Comparison of ENCODE assay signal across 10 cellular contexts in the genomic region with DNA sequence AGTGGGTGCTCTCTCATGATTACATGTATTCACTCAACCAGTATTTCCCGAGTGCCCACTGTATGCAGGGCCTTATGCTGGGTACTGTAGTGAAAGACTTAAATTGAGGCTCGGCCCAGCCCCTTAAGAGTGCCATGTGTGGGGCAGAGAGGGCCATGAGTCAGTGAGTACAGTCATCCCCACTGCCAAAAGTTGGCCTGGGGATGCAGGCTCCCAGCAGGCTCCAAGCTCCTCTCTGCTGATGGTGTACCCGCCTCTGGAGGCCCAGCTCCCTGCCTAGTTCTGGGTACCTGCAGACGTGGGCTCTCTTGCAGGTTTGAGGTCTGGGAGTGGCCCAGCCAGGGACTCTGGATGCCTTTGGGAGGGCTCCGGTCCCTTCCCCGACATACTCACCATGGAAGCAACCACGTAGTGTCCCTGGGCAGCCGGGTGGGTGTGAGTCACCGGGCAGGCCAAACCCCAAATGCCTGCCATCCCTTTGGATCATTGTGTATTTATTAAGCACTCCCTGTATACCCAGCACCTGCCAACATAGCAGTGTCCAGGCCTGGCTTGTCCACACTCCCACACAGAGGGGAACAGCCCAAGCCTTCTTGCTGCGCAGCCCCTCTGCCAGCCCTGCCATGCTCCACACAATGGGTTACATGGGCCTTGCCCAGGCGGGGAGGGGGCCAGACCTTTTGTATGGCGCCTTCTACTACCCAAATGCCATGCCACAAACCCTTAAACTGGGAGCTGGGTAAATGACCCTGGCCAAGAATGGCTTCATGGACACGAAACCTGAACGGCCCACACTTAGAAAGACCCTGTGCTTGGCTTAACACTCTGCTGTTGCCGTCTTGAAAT.
A peak's percentile ranks its signal among the peaks of the same experiment; 100 is the strongest.
DNase-seq lines count a peak whose midpoint lies in the region; ATAC-seq and TF ChIP-seq lines count a peak whose summit lies in the region.
"Had no signal": no experiment of that assay in that cellular context is flagged by ENCODE, and none has a peak within 500 bp of the region (broad histone marks: within the 10 kb centered on the region; RNA-seq: fewer than 3 reads in every experiment).

No MANE protein-coding gene starts in this region.

- H3K9me3 Mint-ChIP-seq in activated T-cell treated with anti-CD3 and anti-CD28 coated beads, Interleukin-2, amount 50 U/mL, for 72 hours: no peaks in the 10 kb centered on the region

- peak overlapping the region; percentile 46 to 54 for H3K4me3 Mint-ChIP-seq in activated T-cell treated with anti-CD3 and anti-CD28 coated beads, Interleukin-2, amount 50 U/mL, for 72 hours

- H3K4me3 ChIP-seq in AG10803 (ENCODE audit: low read length) (no peak overlapping the region), right lobe of liver (no peak overlapping the region)

- H3K36me3 ChIP-seq in right lobe of liver: no peaks in the 10 kb centered on the region

- H3K4me1 Mint-ChIP-seq in activated T-cell treated with anti-CD3 and anti-CD28 coated beads, Interleukin-2, amount 50 U/mL, for 72 hours (ENCODE audit: low read depth): peaks cover 34% of the 10 kb centered on the region

- 91% methylated on average over 4 of the region's 15 CpGs for WGBS in right lobe of liver (ENCODE audit: insufficient coverage, low coverage, low lambda C conversion rate, missing lambda C conversion rate)

- no peak for TF ChIP-seq CTCF in AG10803 (conservative IDR thresholded peaks at IDR 0.05; ENCODE audit: low read length)
- no peak for TF ChIP-seq CTCF in right lobe of liver (IDR thresholded peaks at IDR 0.05)

- H3K27me3 ChIP-seq in right lobe of liver: no peaks in the 10 kb centered on the region

- peak; percentile 15 to 42 for ATAC-seq in activated T-cell treated with anti-CD3 and anti-CD28 coated beads, Interleukin-2, amount 50 U/mL, for 72 hours (replicated peaks in 1 of 2)
- peak in 1 of 4 donors; percentile 2 for ATAC-seq in right lobe of liver

- H3K27ac ChIP-seq in right lobe of liver: no peak overlapping the region

- H3K27ac Mint-ChIP-seq in activated T-cell treated with anti-CD3 and anti-CD28 coated beads, Interleukin-2, amount 50 U/mL, for 72 hours: no peak overlapping the region

- intact Hi-C loops in right lobe of liver (cut with DNase I): no loop called here

- H3K4me1 ChIP-seq in right lobe of liver: peaks cover 0 to 50% (median 26%) of the 10 kb centered on the region in 4 donors

- H3K36me3 Mint-ChIP-seq in activated T-cell treated with anti-CD3 and anti-CD28 coated beads, Interleukin-2, amount 50 U/mL, for 72 hours (ENCODE audit: insufficient read depth in 2 of 2): no peaks in the 10 kb centered on the region

- no peaks in the 10 kb centered on the region for H3K9me3 ChIP-seq in right lobe of liver

- no peaks in the 10 kb centered on the region for H3K27me3 Mint-ChIP-seq in activated T-cell treated with anti-CD3 and anti-CD28 coated beads, Interleukin-2, amount 50 U/mL, for 72 hours (ENCODE audit: low read depth)

- no peak for TF ChIP-seq POLR2A in right lobe of liver (IDR thresholded peaks at IDR 0.05)

- DNase-seq in AG10803 (ENCODE audit: low read depth): peak; percentile 68
- DNase-seq in HT1080 (ENCODE audit: low read depth): peak; percentile 82
- DNase-seq in activated T-cell treated with anti-CD3 and anti-CD28 coated beads, Interleukin-2, amount 50 U/mL, for 72 hours: no peak
- peak in 2 of 3 donors; percentile 17 to 39 for DNase-seq in right lobe of liver
- DNase-seq in NOMO-1 (lab: John Stamatoyannopoulos, UW; ENCODE audit: unreplicated experiment in 2 of 2): no peak
- DNase-seq in NCI-H510A (lab: John Stamatoyannopoulos, UW): no peak
- DNase-seq in iPS-NIHi11 (ENCODE audit: low spot score): no peak
- DNase-seq in Kasumi-1 (lab: John Stamatoyannopoulos, UW): no peak
- DNase-seq: COR-L47, NCI-H526 had no signal

Comparison
In these comparisons a context has a peak if more than half of its experiments do, and no peak if none do; other contexts are left out.
1. DNase-seq: peak in AG10803 (single experiment), HT1080 (single experiment) and right lobe of liver (2 of 3); none in activated T-cell treated with anti-CD3 and anti-CD28 coated beads, Interleukin-2, amount 50 U/mL, for 72 hours (0 of 2), NOMO-1 (0 of 2), NCI-H510A (single experiment), iPS-NIHi11 (single experiment) and Kasumi-1 (0 of 2).